8 cellular contexts compared by ENCODE assay signal in the genomic region with DNA sequence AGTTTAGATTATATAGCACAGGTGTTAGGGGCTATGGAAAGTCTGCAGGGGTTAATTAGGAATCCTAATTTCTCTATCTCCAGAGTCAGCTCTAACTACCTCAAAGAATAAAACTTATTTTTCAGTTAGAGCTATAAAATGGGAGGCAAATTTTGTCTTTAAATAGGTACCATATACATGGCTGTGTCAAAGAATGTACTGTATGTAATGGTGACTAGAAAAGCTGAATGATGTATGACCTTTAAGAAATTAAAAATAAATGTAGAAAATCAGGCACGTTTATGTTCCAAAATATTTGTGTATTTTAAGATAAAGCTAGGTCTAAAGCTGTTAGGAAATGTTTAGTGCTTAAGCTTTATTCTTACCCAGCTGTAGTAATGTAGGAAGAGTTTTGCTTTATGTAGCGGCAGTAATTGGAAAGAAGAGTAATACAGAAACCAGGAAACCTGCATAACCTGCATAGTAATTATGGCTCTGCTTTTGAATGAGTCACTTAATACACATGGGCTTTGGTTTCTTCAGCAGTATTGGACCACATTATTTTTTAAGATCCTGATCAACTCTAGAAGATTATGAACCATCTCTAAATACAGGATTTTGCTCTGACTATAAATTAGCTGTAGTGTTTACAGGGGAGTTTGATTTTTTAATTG.
A peak's percentile ranks its signal among the peaks of the same experiment; 100 is the strongest.
DNase-seq lines count a peak whose midpoint lies in the region; ATAC-seq, FAIRE-seq and TF ChIP-seq lines count a peak whose summit lies in the region.

No MANE protein-coding gene starts in this region.

- H3K4me3 ChIP-seq in SK-N-MC (no peak overlapping the region), pancreas (no peak overlapping the region), upper lobe of right lung (no peak overlapping the region)

- peak; percentile 10 for DNase-seq in NCI-H2171 treated with DMSO at 0.1 percent for 48 hours (lab: John Stamatoyannopoulos, UW)
- DNase-seq in NCI-H2171 (lab: John Stamatoyannopoulos, UW) = no peak
- DNase-seq in SK-N-MC (ENCODE audit: low read depth, low spot score) = no peak
- no peak for DNase-seq in pancreas
- no peak for DNase-seq in SKM-1 (lab: John Stamatoyannopoulos, UW; ENCODE audit: unreplicated experiment)
- DNase-seq in NCI-H1092 (lab: John Stamatoyannopoulos, UW) = no peak
- no peak for DNase-seq in upper lobe of right lung

- peaks cover 42% of the 10 kb centered on the region for H3K36me3 ChIP-seq in SK-N-MC (ENCODE audit: insufficient read depth, low read length)
- H3K36me3 ChIP-seq in pancreas = peaks cover 0 to 21% (median 3%) of the 10 kb centered on the region in 3 donors
- peaks cover 86% of the 10 kb centered on the region for H3K36me3 ChIP-seq in upper lobe of right lung

- TF ChIP-seq CTCF in pancreas (IDR thresholded peaks at IDR 0.05) (no peak), upper lobe of right lung (IDR thresholded peaks at IDR 0.05) (no peak)

- H3K9me3 ChIP-seq in SK-N-MC (ENCODE audit: low read depth, low read length) (no peaks in the 10 kb centered on the region), pancreas (no peaks in the 10 kb centered on the region), upper lobe of right lung (no peaks in the 10 kb centered on the region)

- 59 to 61% methylated on average over 2 of the region's 2 CpGs for WGBS in pancreas, 2 donors

- H3K27me3 ChIP-seq in pancreas = no peaks in the 10 kb centered on the region
- no peaks in the 10 kb centered on the region for H3K27me3 ChIP-seq in upper lobe of right lung

- H3K27ac ChIP-seq in SK-N-MC (peak overlapping the region; percentile 2; the same call in 1 of the 2 replicates), pancreas (peak overlapping the region in 1 of 4 donors; percentile 5), upper lobe of right lung (no peak overlapping the region)

- no peak overlapping the region for H3K9ac ChIP-seq in SK-N-MC (ENCODE audit: insufficient read length)

- peak; percentile 77 for ATAC-seq in HG02678 (IDR thresholded peaks at IDR 0.05; ENCODE audit: unreplicated experiment)
- peak in 3 of 4 donors; percentile 53 to 75 (median 61) for ATAC-seq in pancreas
- no peak for ATAC-seq in upper lobe of right lung

- no peak for FAIRE-seq in pancreas (lab: Jason Lieb, UNC)

- H3K4me1 ChIP-seq in pancreas = peaks cover 0 to 9% (median 7%) of the 10 kb centered on the region in 3 donors
- no peaks in the 10 kb centered on the region for H3K4me1 ChIP-seq in upper lobe of right lung

- intact Hi-C loops in pancreas (cut with DNase I) (no loop called here), upper lobe of right lung (cut with DNase I) (no loop called here)
